Comparison of ENCODE assay signal across 8 cellular contexts in genomic region chr12:110349521-110350151, GRCh38. TPM values are rescaled to one million over a fixed set of nuclear protein-coding genes. Genes with fewer than 3 reads are reported as not detected.
A peak's percentile ranks its signal among the peaks of the same experiment; 100 is the strongest.
DNase-seq lines count a peak whose midpoint lies in the region; ATAC-seq, FAIRE-seq and TF ChIP-seq lines count a peak whose summit lies in the region.

No MANE protein-coding gene starts in this region.

- no peak overlapping the region for H3K4me2 ChIP-seq in A549

- WGBS in A549 (ENCODE audit: missing lambda C conversion rate): 87% methylated on average over 12 of the region's 12 CpGs
- WGBS in sigmoid colon, 2 donors: 48 to 79% methylated on average over 12 of the region's 12 CpGs

- no peak overlapping the region for H3K4me3 ChIP-seq in A549
- no peak overlapping the region for H3K4me3 ChIP-seq in sigmoid colon

- CTCF ChIA-PET in A549 (lab: Yijun Ruan, JAX): interaction anchor here (1.9 to 3.1 kb wide), 5 partner anchors 9 to 82 kb away, joined by 4 to 9 read pairs (median 8); no protein-coding TSS in a partner anchor

- H3K4me1 ChIP-seq in A549 (no peaks in the 10 kb centered on the region), sigmoid colon (peaks cover 0 to 24% (median 11%) of the 10 kb centered on the region in 4 donors)

- FAIRE-seq in A549 (lab: Jason Lieb, UNC): no peak

- no peak for TF ChIP-seq CTCF in A549 (IDR thresholded peaks at IDR 0.05)
- no peak for TF ChIP-seq CTCF in sigmoid colon (IDR thresholded peaks at IDR 0.05)

- H3K27ac ChIP-seq in A549: no peak overlapping the region
- no peak overlapping the region for H3K27ac ChIP-seq in sigmoid colon

- peaks cover 55% of the 10 kb centered on the region for H3K36me3 Mint-ChIP-seq in activated T-helper 17 cell treated with anti-CD3 and anti-CD28 coated beads, Interleukin-2, amount 50 U/mL, for 72 hours (ENCODE audit: low read depth)
- peaks cover 7 to 13% of the 10 kb centered on the region in 2 donors for H3K36me3 Mint-ChIP-seq in naive B cell

- ATAC-seq in A549: peak; percentile 6 to 10; a peak in 3 of 6 replicates
- ATAC-seq in activated T-helper 17 cell treated with anti-CD3 and anti-CD28 coated beads, Interleukin-2, amount 50 U/mL, for 72 hours (replicated peaks): peak; percentile 67
- ATAC-seq in naive B cell (ENCODE audit: low read depth in 2 of 2): peak; percentile 87 to 89

- H3K27me3 ChIP-seq in sigmoid colon: no peaks in the 10 kb centered on the region

- no peaks in the 10 kb centered on the region for H3K9me3 ChIP-seq in A549
- no peaks in the 10 kb centered on the region for H3K9me3 ChIP-seq in sigmoid colon

- no peak for TF ChIP-seq POLR2A in A549 (IDR thresholded peaks at IDR 0.05; ENCODE audit: low read length)
- no peak for TF ChIP-seq POLR2A in sigmoid colon (IDR thresholded peaks at IDR 0.05)

- peak overlapping the region; percentile 16 for H3K4me3 Mint-ChIP-seq in activated T-helper 17 cell treated with anti-CD3 and anti-CD28 coated beads, Interleukin-2, amount 50 U/mL, for 72 hours
- H3K4me3 Mint-ChIP-seq in naive B cell: peak overlapping the region in 1 of 8 donors; percentile 56

- H3K4me1 Mint-ChIP-seq in activated T-helper 17 cell treated with anti-CD3 and anti-CD28 coated beads, Interleukin-2, amount 50 U/mL, for 72 hours: peaks cover 21% of the 10 kb centered on the region
- H3K4me1 Mint-ChIP-seq in naive B cell: peaks cover 12 to 24% (median 16%) of the 10 kb centered on the region in 3 donors

- no peak for DNase-seq in A549 (ENCODE audit: low read depth in 1 of 2, low spot score in 1 of 2)
- peak; percentile 99 for DNase-seq in Kasumi-1 (lab: John Stamatoyannopoulos, UW)
- DNase-seq in naive B cell: peak; percentile 20
- DNase-seq in dermis blood vessel endothelial cell: no peak
- DNase-seq in sigmoid colon: no peak
- DNase-seq in NCI-H345 (lab: John Stamatoyannopoulos, UW): no peak
- no peak for DNase-seq in C1 segment of cervical spinal cord (lab: John Stamatoyannopoulos, UW)

- no peaks in the 10 kb centered on the region for H3K9me3 Mint-ChIP-seq in activated T-helper 17 cell treated with anti-CD3 and anti-CD28 coated beads, Interleukin-2, amount 50 U/mL, for 72 hours
- H3K9me3 Mint-ChIP-seq in naive B cell: no peaks in the 10 kb centered on the region

- H3K27me3 Mint-ChIP-seq in activated T-helper 17 cell treated with anti-CD3 and anti-CD28 coated beads, Interleukin-2, amount 50 U/mL, for 72 hours: no peaks in the 10 kb centered on the region
- H3K27me3 Mint-ChIP-seq in naive B cell: no peaks in the 10 kb centered on the region

- TF ChIP-seq EP300 in A549 (IDR thresholded peaks at IDR 0.05) (no peak), sigmoid colon (IDR thresholded peaks at IDR 0.05) (no peak)

- intact Hi-C loops in sigmoid colon (cut with DNase I): no loop called here

- POLR2A ChIA-PET in A549 (lab: Yijun Ruan, JAX): interaction anchor here (0.6 to 1.7 kb wide), 3 partner anchors 9 to 214 kb away, joined by 3 to 9 read pairs (median 3); partner anchors contain the start of gene ARPC3

- peaks cover 21 to 68% (median 39%) of the 10 kb centered on the region in 4 donors for H3K36me3 ChIP-seq in sigmoid colon

- TF ChIP-seq RAD21 in A549 (conservative IDR thresholded peaks at IDR 0.05 in 1 of 2, IDR thresholded peaks at IDR 0.05 in 1 of 2): no peak

- peak overlapping the region; percentile 39 for H3K27ac Mint-ChIP-seq in activated T-helper 17 cell treated with anti-CD3 and anti-CD28 coated beads, Interleukin-2, amount 50 U/mL, for 72 hours
- H3K27ac Mint-ChIP-seq in naive B cell: peak overlapping the region in 5 of 6 donors; percentile 20 to 94 (median 73)

TF ChIP-seq in A549, 52 proteins besides CTCF, POLR2A, EP300 and RAD21:
- TF ChIP-seq KDM5A (IDR thresholded peaks at IDR 0.05) (no peak), JUN (IDR thresholded peaks at IDR 0.05) (peak; percentile 11 to 17; a peak in 1 of 5 replicates), HEYL (CRISPR knock-in tag; IDR thresholded peaks at IDR 0.05) (no peak), HDAC2 (IDR thresholded peaks at IDR 0.05) (no peak), POLR2AphosphoS2 (conservative IDR thresholded peaks at IDR 0.05; ENCODE audit: low read length) (peak; percentile 92; the same call in 1 of the 2 replicates)
- TF ChIP-seq, protein P1, sequence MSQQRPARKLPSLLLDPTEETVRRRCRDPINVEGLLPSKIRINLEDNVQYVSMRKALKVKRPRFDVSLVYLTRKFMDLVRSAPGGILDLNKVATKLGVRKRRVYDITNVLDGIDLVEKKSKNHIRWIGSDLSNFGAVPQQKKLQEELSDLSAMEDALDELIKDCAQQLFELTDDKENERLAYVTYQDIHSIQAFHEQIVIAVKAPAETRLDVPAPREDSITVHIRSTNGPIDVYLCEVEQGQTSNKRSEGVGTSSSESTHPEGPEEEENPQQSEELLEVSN (IDR thresholded peaks at IDR 0.05; ENCODE audit: borderline replicate concordance, low read depth): no peak
- TF ChIP-seq, protein P2, sequence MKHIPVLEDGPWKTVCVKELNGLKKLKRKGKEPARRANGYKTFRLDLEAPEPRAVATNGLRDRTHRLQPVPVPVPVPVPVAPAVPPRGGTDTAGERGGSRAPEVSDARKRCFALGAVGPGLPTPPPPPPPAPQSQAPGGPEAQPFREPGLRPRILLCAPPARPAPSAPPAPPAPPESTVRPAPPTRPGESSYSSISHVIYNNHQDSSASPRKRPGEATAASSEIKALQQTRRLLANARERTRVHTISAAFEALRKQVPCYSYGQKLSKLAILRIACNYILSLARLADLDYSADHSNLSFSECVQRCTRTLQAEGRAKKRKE (CRISPR knock-in tag; IDR thresholded peaks at IDR 0.05; ENCODE audit: low read depth): no peak

RNA-seq across cellular contexts. Expression of gene ANAPC7, which starts 53.9 kb away (rescaled TPM):
- polyA plus RNA-seq in A549 (2011; rRNA removed): 107 and 122 TPM in 2 replicates
- polyA plus RNA-seq in A549 (2012; cell fraction: cytosol; rRNA removed): 60.9 and 68.8 TPM in 2 replicates
- 112 and 147 TPM in 2 replicates for polyA plus RNA-seq in A549 (2012; cell fraction: nucleus; rRNA removed)
- 66.1 to 74.0 TPM (median 70.6 TPM) in 3 replicates for polyA plus RNA-seq in A549 (2017; fragmentation: RNase III; extraction: RNeasy Plus Mini Kit Qiagen cat#74134 plus additional on column Dnase treatment)
- polyA minus RNA-seq in A549 (2011; rRNA and poly(A)+ RNA removed): 59.7 and 79.9 TPM in 2 replicates
- 10 to 100 TPM; 41.7 to 78.3 TPM for total RNA-seq in activated T-helper 17 cell treated with anti-CD3 and anti-CD28 coated beads, Interleukin-2, amount 50 U/mL, for 72 hours
- polyA plus RNA-seq in naive B cell (ENCODE audit: low read depth in 6 of 6): 10 to 100 TPM; 20.1 to 40.7 (median 25.1) TPM
- 56.8 and 71.9 TPM in 2 replicates for total RNA-seq in dermis blood vessel endothelial cell
- 10 to 100 TPM; 29.9 to 65.6 (median 53.0) TPM for total RNA-seq in sigmoid colon
- 10 to 100 TPM in 2 of 3 donors, 1 to 10 TPM in 1; 9.6 to 31.8 (median 17.6) TPM for polyA plus RNA-seq in sigmoid colon

Comparison
In these comparisons a context has a peak if more than half of its experiments do, and no peak if none do; other contexts are left out.
1. ATAC-seq: peak in every context shown above with its lines; median percentile 88 in naive B cell; 67 in activated T-helper 17 cell treated with anti-CD3 and anti-CD28 coated beads, Interleukin-2, amount 50 U/mL, for 72 hours; 8 in A549.
2. DNase-seq: peak in Kasumi-1 (2 of 2) and naive B cell (single experiment); none in A549 (0 of 2), dermis blood vessel endothelial cell (single experiment), sigmoid colon (single experiment), NCI-H345 (single experiment) and C1 segment of cervical spinal cord (0 of 14).